2 cellular contexts compared by ENCODE assay signal in genomic region chr10:68566955-68567354, GRCh38.
TF ChIP-seq lines count a peak whose summit lies in the region.

No MANE protein-coding gene starts in this region.

TF ChIP-seq in GM23338, 12 proteins besides CTCF, POLR2A, EP300 and RAD21 (continued from another document):
- TF ChIP-seq REST (IDR thresholded peaks at IDR 0.05; ENCODE audit: unreplicated experiment) (no peak), ZNF114 (CRISPR knock-in tag; IDR thresholded peaks at IDR 0.05) (no peak), EZH2phosphoT487 (IDR thresholded peaks at IDR 0.05; ENCODE audit: unreplicated experiment) (no peak), POLR2AphosphoS5 (IDR thresholded peaks at IDR 0.05; ENCODE audit: low read depth) (no peak), JUNB (IDR thresholded peaks at IDR 0.05; ENCODE audit: unreplicated experiment) (no peak)

TF ChIP-seq in WTC11, 78 proteins besides CTCF, POLR2A, EP300 and RAD21 (continued from another document):
- no peak for TF ChIP-seq CDX4 (CRISPR knock-in tag; IDR thresholded peaks at IDR 0.05; ENCODE audit: borderline replicate concordance)
TF ChIP-seq in WTC11: peak in this region for 0.
